Comparison of ENCODE assay signal across 14 cellular contexts in genomic region chr20:62427172-62428007, GRCh38. TPM values are rescaled to one million over a fixed set of nuclear protein-coding genes. Genes with fewer than 3 reads are reported as not detected.
DNase-seq lines count a peak whose midpoint lies in the region; ATAC-seq and TF ChIP-seq lines count a peak whose summit lies in the region.
"Had no signal": no experiment of that assay in that cellular context is flagged by ENCODE, and none has a peak within 500 bp of the region (broad histone marks: within the 10 kb centered on the region; RNA-seq: fewer than 3 reads in every experiment).

RBBP8NL (minus strand) TSS chr20:62427539; CDS start chr20:62419647, 7,892 bp downstream.

- H3K27ac ChIP-seq in iPS-18a (ENCODE audit: low read length) (peak within 1 kb of the TSS; percentile 34), prostate gland (peak within 1 kb of the TSS in 1 of 2 donors; percentile 67), SK-N-SH (ENCODE audit: low read depth in 2 of 2, low read length in 1 of 2) (no peak within 1 kb of the TSS)
- H3K27ac ChIP-seq: esophagus muscularis mucosa had no signal

- H4K20me1 ChIP-seq in SK-N-SH (ENCODE audit: insufficient read depth) = no peaks in the 10 kb centered on the region

- H3K36me3 ChIP-seq in iPS-18a (ENCODE audit: control insufficient read depth, low read depth, low read length) (no peaks in the 10 kb centered on the region), prostate gland (no peaks in the 10 kb centered on the region), SK-N-SH (replicated peaks in 1 of 2; ENCODE audit: control insufficient read depth in 1 of 2, insufficient read depth in 2 of 2, low read length in 1 of 2) (no peaks in the 10 kb centered on the region)
- H3K36me3 ChIP-seq: esophagus muscularis mucosa had no signal

- H3K4me1 ChIP-seq in iPS-18a (ENCODE audit: control insufficient read depth, low read depth, low read length) (peaks cover 27% of the 10 kb centered on the region), prostate gland (replicated peaks) (peaks cover 6% of the 10 kb centered on the region), SK-N-SH (ENCODE audit: control insufficient read depth in 1 of 2, insufficient read depth in 2 of 2, low read depth in 1 of 2, low read length in 1 of 2) (no peaks in the 10 kb centered on the region; a peak in 1 of 4 replicates)
- H3K4me1 ChIP-seq: esophagus muscularis mucosa had no signal

- CTCF ChIA-PET in SK-N-SH (lab: Yijun Ruan, JAX) = interaction anchor here (0.6 to 1.3 kb wide), 2 partner anchors 14 to 72 kb away, joined by 3 read pairs; no protein-coding TSS in a partner anchor

- no peaks in the 10 kb centered on the region for H3K79me2 ChIP-seq in SK-N-SH (ENCODE audit: insufficient read depth)

- H3K4me2 ChIP-seq in SK-N-SH = no peak within 1 kb of the TSS

- TF ChIP-seq CTCF in prostate gland (IDR thresholded peaks at IDR 0.05) (peak in 2 of 4 experiments; percentile 57 to 59), SK-N-SH (IDR thresholded peaks at IDR 0.05) (no peak)

- no peak within 1 kb of the TSS for H2AFZ ChIP-seq in SK-N-SH (ENCODE audit: low read depth)

- no peaks in the 10 kb centered on the region for H3F3A ChIP-seq in SK-N-SH (replicated peaks; ENCODE audit: insufficient read depth)

- POLR2A ChIA-PET in SK-N-SH (lab: Yijun Ruan, JAX) = no interaction called here

- TF ChIP-seq EP300 in SK-N-SH (IDR thresholded peaks at IDR 0.05; ENCODE audit: borderline replicate concordance in 1 of 2, low read depth in 1 of 2, low read length in 1 of 2) = no peak

- DNase-seq in HPDE6-E6E7 (ENCODE audit: extremely low spot score) (peak; percentile 99), NCI-H748 treated with DMSO at 0.1 percent for 48 hours (lab: John Stamatoyannopoulos, UW) (peak; percentile 52), prostate gland (ENCODE audit: low spot score) (peak; percentile 96), HCEC 1CT (no peak), SK-N-SH (no peak)
- DNase-seq: activated T-cell treated with anti-CD3 and anti-CD28 coated beads, Interleukin-2, amount 50 U/mL, for 24 hours; CD4-positive, CD25-positive, alpha-beta regulatory T cell; left ventricle myocardium superior; NK-92 treated with Interleukin-12 subunit alpha and Interleukin-12 subunit beta, amount 100 ng/mL, for 24 hours; right cardiac atrium had no signal

- H3K9ac ChIP-seq in iPS-18a (ENCODE audit: low read length) = no peak within 1 kb of the TSS
- H3K9ac ChIP-seq in SK-N-SH = no peak within 1 kb of the TSS

- no peaks in the 10 kb centered on the region for H3K27me3 ChIP-seq in iPS-18a (ENCODE audit: control insufficient read depth, insufficient read depth, low read length)
- H3K27me3 ChIP-seq in prostate gland (replicated peaks; ENCODE audit: insufficient read depth) = no peaks in the 10 kb centered on the region
- H3K27me3 ChIP-seq in SK-N-SH (ENCODE audit: insufficient read depth) = peaks cover 13% of the 10 kb centered on the region

- no peak for TF ChIP-seq POLR2A in prostate gland (IDR thresholded peaks at IDR 0.05)

- intact Hi-C loops in prostate gland (cut with DNase I) = no loop called here

- no peaks in the 10 kb centered on the region for H3K9me2 ChIP-seq in SK-N-SH

- H3K4me3 ChIP-seq in iPS-18a (ENCODE audit: low read length) = no peak within 1 kb of the TSS
- H3K4me3 ChIP-seq in prostate gland = peak within 1 kb of the TSS; percentile 20 to 35
- no peak within 1 kb of the TSS for H3K4me3 ChIP-seq in SK-N-SH (ENCODE audit: low read depth in 2 of 2, low read length in 1 of 2)
- H3K4me3 ChIP-seq: esophagus muscularis mucosa had no signal

- H3K9me3 ChIP-seq in iPS-18a (ENCODE audit: control insufficient read depth, low read depth, low read length) = no peaks in the 10 kb centered on the region
- no peaks in the 10 kb centered on the region for H3K9me3 ChIP-seq in prostate gland
- no peaks in the 10 kb centered on the region for H3K9me3 ChIP-seq in SK-N-SH
- H3K9me3 ChIP-seq: esophagus muscularis mucosa had no signal

- ATAC-seq in HG02678 (IDR thresholded peaks at IDR 0.05; ENCODE audit: unreplicated experiment) = no peak
- no peak for ATAC-seq in GM18498 (IDR thresholded peaks at IDR 0.05; ENCODE audit: unreplicated experiment)
- ATAC-seq: left ventricle myocardium superior, right cardiac atrium had no signal

- 58% methylated on average over 28 of the region's 28 CpGs for WGBS in prostate gland
- 76% methylated on average over 21 of the region's 28 CpGs for WGBS in SK-N-SH (ENCODE audit: low lambda C conversion rate)

- TF ChIP-seq RAD21 in SK-N-SH (IDR thresholded peaks at IDR 0.05; ENCODE audit: low read length) = no peak

TF ChIP-seq in SK-N-SH, 30 proteins besides CTCF, POLR2A, EP300 and RAD21:
- TF ChIP-seq MEF2A (IDR thresholded peaks at IDR 0.05; ENCODE audit: borderline replicate concordance, low read depth) (no peak), MXI1 (IDR thresholded peaks at IDR 0.05; ENCODE audit: low read depth, low read length) (no peak), NRF1 (IDR thresholded peaks at IDR 0.05; ENCODE audit: low read depth, low read length) (no peak), IRF3 (IDR thresholded peaks at IDR 0.05; ENCODE audit: low read depth, low read length) (no peak), JUND (IDR thresholded peaks at IDR 0.05) (no peak), CHD2 (IDR thresholded peaks at IDR 0.05; ENCODE audit: low read length, partially characterized antibody) (no peak), EZH2phosphoT487 (IDR thresholded peaks at IDR 0.05; ENCODE audit: borderline replicate concordance, low read depth) (no peak), TCF12 (IDR thresholded peaks at IDR 0.05) (no peak), NFIC (IDR thresholded peaks at IDR 0.05; ENCODE audit: borderline replicate concordance) (no peak), POLR2AphosphoS5 (IDR thresholded peaks at IDR 0.05; ENCODE audit: low read depth, low read length) (no peak), YY1 (IDR thresholded peaks at IDR 0.05; ENCODE audit: low read depth) (no peak)

RNA-seq across cellular contexts. Expression of gene RBBP8NL, which starts in this region (rescaled TPM):
- 10 to 100 TPM in 1 of 2 donors, 1 to 10 TPM in 1; 4.9 to 10.9 TPM for total RNA-seq in prostate gland
- polyA plus RNA-seq in SK-N-SH (2012; rRNA removed) = not detected in 2 replicates
- polyA plus RNA-seq in SK-N-SH (2012; cell fraction: cytosol; rRNA removed) = 0.01 TPM in 1 of 2 replicates, not detected in the other
- not detected in 2 replicates for polyA plus RNA-seq in SK-N-SH (2012; cell fraction: nucleus; rRNA removed)
- total RNA-seq: CD4-positive, CD25-positive, alpha-beta regulatory T cell; esophagus muscularis mucosa; left ventricle myocardium superior; right cardiac atrium had no signal
- polyA plus RNA-seq: CD4-positive, CD25-positive, alpha-beta regulatory T cell; right cardiac atrium had no signal

Comparison
In these comparisons a context has a peak if more than half of its experiments do, and no peak if none do; other contexts are left out.
1. DNase-seq: peak in HPDE6-E6E7 (single experiment), NCI-H748 treated with DMSO at 0.1 percent for 48 hours (single experiment) and prostate gland (single experiment); none in HCEC 1CT (single experiment) and SK-N-SH (single experiment).
2. H3K4me3 ChIP-seq: peak in prostate gland (2 of 2); none in iPS-18a (single experiment) and SK-N-SH (0 of 2).